Comparison of ENCODE assay signal across 1 cellular context in the genomic region with DNA sequence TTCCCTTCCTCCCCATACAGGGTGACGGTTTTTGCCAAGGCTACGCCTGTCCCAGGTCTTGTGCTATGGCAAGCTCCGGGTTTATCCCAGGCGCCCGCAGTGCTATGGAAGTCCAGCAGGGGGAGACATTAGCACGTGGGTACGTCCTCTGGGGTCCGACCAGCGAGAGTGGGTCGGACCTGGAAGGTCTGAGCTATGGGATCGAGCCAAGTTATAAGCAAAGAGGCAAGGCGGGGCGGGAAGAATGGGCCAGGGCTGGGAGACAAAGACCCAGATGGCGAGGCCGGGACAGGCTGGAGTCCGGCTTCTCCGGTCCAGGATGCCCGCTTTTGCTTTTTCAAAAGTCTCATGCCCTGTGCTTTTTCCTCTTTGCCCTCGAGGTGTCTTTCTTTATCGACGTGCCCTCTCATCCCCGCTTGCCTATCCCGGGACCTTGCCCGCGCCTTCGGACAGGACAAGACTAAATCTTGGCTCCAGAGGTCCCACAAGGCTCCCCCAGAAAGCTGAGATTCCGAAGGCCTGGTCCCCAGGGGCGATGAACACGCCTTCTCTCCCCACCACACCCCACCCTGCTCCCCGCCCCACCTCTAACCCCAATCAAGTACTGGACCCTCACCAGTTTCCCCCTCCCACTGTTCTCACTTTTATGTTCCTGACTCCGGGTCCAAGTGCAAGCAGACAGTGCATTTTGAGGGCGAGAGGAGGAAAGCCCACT.
TF ChIP-seq lines count a peak whose summit lies in the region.

No MANE protein-coding gene starts in this region.

TF ChIP-seq in K562, 482 proteins besides CTCF, POLR2A, EP300 and RAD21 (continued from another document):
- no peak for TF ChIP-seq ZNF592 (IDR thresholded peaks at IDR 0.05)
- TF ChIP-seq ILK (tag; IDR thresholded peaks at IDR 0.05; ENCODE audit: borderline replicate concordance, low read depth): no peak
- no peak for TF ChIP-seq CEBPB (tag; IDR thresholded peaks at IDR 0.05)
- TF ChIP-seq ELF2 (CRISPR knock-in tag; IDR thresholded peaks at IDR 0.05): no peak
- TF ChIP-seq TAL1 (IDR thresholded peaks at IDR 0.05): no peak
- TF ChIP-seq FUS (optimal IDR thresholded peaks at IDR 0.05; ENCODE audit: low read depth, low read length): no peak
- TF ChIP-seq MNT (conservative IDR thresholded peaks at IDR 0.05): 0 out of 4 replicates have a peak, but pooled peaks of 1 of the 2 experiments have one; percentile 16
- TF ChIP-seq HDAC3 (IDR thresholded peaks at IDR 0.05; ENCODE audit: borderline replicate concordance, partially characterized antibody): no peak
- peak; percentile 89 for TF ChIP-seq SMC3 (conservative IDR thresholded peaks at IDR 0.05; ENCODE audit: insufficient read depth, low read depth, low read length)
- TF ChIP-seq, protein P1, sequence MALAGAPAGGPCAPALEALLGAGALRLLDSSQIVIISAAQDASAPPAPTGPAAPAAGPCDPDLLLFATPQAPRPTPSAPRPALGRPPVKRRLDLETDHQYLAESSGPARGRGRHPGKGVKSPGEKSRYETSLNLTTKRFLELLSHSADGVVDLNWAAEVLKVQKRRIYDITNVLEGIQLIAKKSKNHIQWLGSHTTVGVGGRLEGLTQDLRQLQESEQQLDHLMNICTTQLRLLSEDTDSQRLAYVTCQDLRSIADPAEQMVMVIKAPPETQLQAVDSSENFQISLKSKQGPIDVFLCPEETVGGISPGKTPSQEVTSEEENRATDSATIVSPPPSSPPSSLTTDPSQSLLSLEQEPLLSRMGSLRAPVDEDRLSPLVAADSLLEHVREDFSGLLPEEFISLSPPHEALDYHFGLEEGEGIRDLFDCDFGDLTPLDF (CRISPR knock-in tag; IDR thresholded peaks at IDR 0.05): no peak
- 0 out of 2 replicates have a peak, but pooled peaks have one; percentile 15 for TF ChIP-seq NFIC (IDR thresholded peaks at IDR 0.05)
- TF ChIP-seq, protein P2, sequence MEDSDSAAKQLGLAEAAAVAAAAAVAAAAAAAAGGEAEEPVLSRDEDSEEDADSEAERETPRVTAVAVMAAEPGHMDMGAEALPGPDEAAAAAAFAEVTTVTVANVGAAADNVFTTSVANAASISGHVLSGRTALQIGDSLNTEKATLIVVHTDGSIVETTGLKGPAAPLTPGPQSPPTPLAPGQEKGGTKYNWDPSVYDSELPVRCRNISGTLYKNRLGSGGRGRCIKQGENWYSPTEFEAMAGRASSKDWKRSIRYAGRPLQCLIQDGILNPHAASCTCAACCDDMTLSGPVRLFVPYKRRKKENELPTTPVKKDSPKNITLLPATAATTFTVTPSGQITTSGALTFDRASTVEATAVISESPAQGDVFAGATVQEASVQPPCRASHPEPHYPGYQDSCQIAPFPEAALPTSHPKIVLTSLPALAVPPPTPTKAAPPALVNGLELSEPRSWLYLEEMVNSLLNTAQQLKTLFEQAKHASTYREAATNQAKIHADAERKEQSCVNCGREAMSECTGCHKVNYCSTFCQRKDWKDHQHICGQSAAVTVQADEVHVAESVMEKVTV (CRISPR knock-in tag; IDR thresholded peaks at IDR 0.05): peak; percentile 80
- peak; percentile 85; the same call in 1 of the 2 replicates for TF ChIP-seq STAG1 (CRISPR knock-in tag; IDR thresholded peaks at IDR 0.05; ENCODE audit: borderline replicate concordance)
- TF ChIP-seq CHD2 (IDR thresholded peaks at IDR 0.05; ENCODE audit: low read depth, low read length): no peak
- no peak for TF ChIP-seq RFX1 (IDR thresholded peaks at IDR 0.05)
- TF ChIP-seq ZC3H4 (CRISPR knock-in tag; IDR thresholded peaks at IDR 0.05; ENCODE audit: borderline replicate concordance): no peak
- TF ChIP-seq, protein P3, sequence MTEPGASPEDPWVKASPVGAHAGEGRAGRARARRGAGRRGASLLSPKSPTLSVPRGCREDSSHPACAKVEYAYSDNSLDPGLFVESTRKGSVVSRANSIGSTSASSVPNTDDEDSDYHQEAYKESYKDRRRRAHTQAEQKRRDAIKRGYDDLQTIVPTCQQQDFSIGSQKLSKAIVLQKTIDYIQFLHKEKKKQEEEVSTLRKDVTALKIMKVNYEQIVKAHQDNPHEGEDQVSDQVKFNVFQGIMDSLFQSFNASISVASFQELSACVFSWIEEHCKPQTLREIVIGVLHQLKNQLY (CRISPR knock-in tag; conservative IDR thresholded peaks at IDR 0.05): no peak
- TF ChIP-seq MITF (IDR thresholded peaks at IDR 0.05): no peak
- TF ChIP-seq PCBP2 (IDR thresholded peaks at IDR 0.05; ENCODE audit: low read depth, low read length, poor library complexity, severe bottlenecking): no peak
- TF ChIP-seq RB1 (IDR thresholded peaks at IDR 0.05; ENCODE audit: low read depth): no peak
- TF ChIP-seq RAD51 (IDR thresholded peaks at IDR 0.05; ENCODE audit: borderline replicate concordance, low read depth): no peak
- TF ChIP-seq HNRNPK (IDR thresholded peaks at IDR 0.05; ENCODE audit: low read depth, low read length, poor library complexity, severe bottlenecking): no peak
- no peak for TF ChIP-seq XRCC3 (IDR thresholded peaks at IDR 0.05)
- TF ChIP-seq ZFX (CRISPR knock-in tag; IDR thresholded peaks at IDR 0.05): no peak
- TF ChIP-seq YBX1 (IDR thresholded peaks at IDR 0.05): no peak
- TF ChIP-seq, protein P4, sequence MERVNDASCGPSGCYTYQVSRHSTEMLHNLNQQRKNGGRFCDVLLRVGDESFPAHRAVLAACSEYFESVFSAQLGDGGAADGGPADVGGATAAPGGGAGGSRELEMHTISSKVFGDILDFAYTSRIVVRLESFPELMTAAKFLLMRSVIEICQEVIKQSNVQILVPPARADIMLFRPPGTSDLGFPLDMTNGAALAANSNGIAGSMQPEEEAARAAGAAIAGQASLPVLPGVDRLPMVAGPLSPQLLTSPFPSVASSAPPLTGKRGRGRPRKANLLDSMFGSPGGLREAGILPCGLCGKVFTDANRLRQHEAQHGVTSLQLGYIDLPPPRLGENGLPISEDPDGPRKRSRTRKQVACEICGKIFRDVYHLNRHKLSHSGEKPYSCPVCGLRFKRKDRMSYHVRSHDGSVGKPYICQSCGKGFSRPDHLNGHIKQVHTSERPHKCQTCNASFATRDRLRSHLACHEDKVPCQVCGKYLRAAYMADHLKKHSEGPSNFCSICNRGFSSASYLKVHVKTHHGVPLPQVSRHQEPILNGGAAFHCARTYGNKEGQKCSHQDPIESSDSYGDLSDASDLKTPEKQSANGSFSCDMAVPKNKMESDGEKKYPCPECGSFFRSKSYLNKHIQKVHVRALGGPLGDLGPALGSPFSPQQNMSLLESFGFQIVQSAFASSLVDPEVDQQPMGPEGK (CRISPR knock-in tag; IDR thresholded peaks at IDR 0.05; ENCODE audit: borderline replicate concordance): no peak
- no peak for TF ChIP-seq PHB (CRISPR knock-in tag; IDR thresholded peaks at IDR 0.05)
